Comparison of ENCODE assay signal across 28 cellular contexts in the genomic region with DNA sequence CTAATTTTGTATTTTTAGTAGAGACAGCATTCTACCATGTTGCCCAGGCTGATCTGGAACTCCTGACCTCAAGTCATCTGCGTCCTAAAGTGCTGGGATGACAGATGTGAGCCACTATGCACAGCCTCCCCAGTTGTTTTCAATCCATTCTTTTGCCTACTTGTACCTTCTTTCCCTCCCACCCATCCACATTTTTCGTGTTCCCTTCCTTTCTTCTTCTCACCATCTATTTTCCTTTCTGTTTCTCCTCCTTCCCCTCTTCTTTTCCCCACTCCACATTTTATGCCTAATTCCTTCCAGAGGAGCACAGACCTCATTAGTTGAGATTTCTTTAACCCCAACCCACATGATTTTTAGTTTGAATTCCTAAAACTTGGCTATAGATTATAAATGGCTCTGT.
"Had no signal": no experiment of that assay in that cellular context is flagged by ENCODE, and none has a peak within 500 bp of the region (broad histone marks: within the 10 kb centered on the region; RNA-seq: fewer than 3 reads in every experiment).

No MANE protein-coding gene starts in this region.

- H3K4me1 ChIP-seq: left lung, lower lobe of right lung, neural progenitor cell, right atrium auricular region, spleen, tibial nerve, uterus had no signal

- DNase-seq: hypothalamus; immature natural killer cell; kidney; left colon; left lung; lower lobe of right lung; mesendoderm; mucosa of descending colon; naive thymus-derived CD8-positive, alpha-beta T cell; occipital lobe; ovary; small intestine; spleen; stimulated activated CD4-positive, alpha-beta T cell treated with anti-CD3 and anti-CD28 coated beads, Interleukin-4, amount 100 ng/mL, for 24 hours; stimulated activated naive CD4-positive, alpha-beta T cell; uterus had no signal

- H3K9me3 ChIP-seq: lower lobe of right lung, mucosa of descending colon, neutrophil, ovary, right atrium auricular region, uterus had no signal

- H2AFZ ChIP-seq: neural progenitor cell had no signal

- H3K9ac ChIP-seq: neural progenitor cell had no signal

- H3K4me2 ChIP-seq: neural progenitor cell had no signal

- ATAC-seq: left colon; left lung; mucosa of descending colon; naive thymus-derived CD8-positive, alpha-beta T cell; sciatic nerve; stimulated activated effector memory CD8-positive, alpha-beta T cell treated with anti-CD3 and anti-CD28 coated beads, Interleukin-12 subunit alpha, Interleukin-12 subunit beta, amount 100 ng/mL, for 72 hours had no signal

- H3K27ac Mint-ChIP-seq: immature natural killer cell; mesothelial cell of epicardium; nephron; neural progenitor cell; progenitor cell of endocrine pancreas; stimulated activated effector memory CD8-positive, alpha-beta T cell treated with anti-CD3 and anti-CD28 coated beads, Interleukin-12 subunit alpha, Interleukin-12 subunit beta, amount 100 ng/mL, for 72 hours; stimulated activated naive CD8-positive, alpha-beta T cell treated with anti-CD3 and anti-CD28 coated beads, Interleukin-15, Interleukin-2, amounts not matched to agents 100 ng/mL and 50 ng/mL, for 24 hours; type B pancreatic cell had no signal

- H3K4me3 Mint-ChIP-seq: immature natural killer cell; mesothelial cell of epicardium; naive thymus-derived CD8-positive, alpha-beta T cell; nephron; neural progenitor cell; stimulated activated effector memory CD8-positive, alpha-beta T cell treated with anti-CD3 and anti-CD28 coated beads, Interleukin-12 subunit alpha, Interleukin-12 subunit beta, amount 100 ng/mL, for 72 hours; stimulated activated naive CD8-positive, alpha-beta T cell treated with anti-CD3 and anti-CD28 coated beads, Interleukin-15, Interleukin-2, amounts not matched to agents 100 ng/mL and 50 ng/mL, for 24 hours; type B pancreatic cell had no signal

- FAIRE-seq: islet of Langerhans, kidney, small intestine had no signal

- H3K36me3 ChIP-seq: neutrophil, ovary, uterus had no signal

- H3K27ac ChIP-seq: left lung, lower lobe of right lung, neural progenitor cell, neutrophil, ovary, right atrium auricular region, spleen, tibial nerve, uterus had no signal

- H3K9me3 Mint-ChIP-seq: type B pancreatic cell had no signal

- H3K27me3 Mint-ChIP-seq: naive thymus-derived CD8-positive, alpha-beta T cell; progenitor cell of endocrine pancreas; stimulated activated naive CD8-positive, alpha-beta T cell treated with anti-CD3 and anti-CD28 coated beads, Interleukin-15, Interleukin-2, amounts not matched to agents 100 ng/mL and 50 ng/mL, for 24 hours; type B pancreatic cell had no signal

- H3K4me1 Mint-ChIP-seq: immature natural killer cell; mesothelial cell of epicardium; naive thymus-derived CD8-positive, alpha-beta T cell; nephron; neural progenitor cell; stimulated activated effector memory CD8-positive, alpha-beta T cell treated with anti-CD3 and anti-CD28 coated beads, Interleukin-12 subunit alpha, Interleukin-12 subunit beta, amount 100 ng/mL, for 72 hours had no signal

- H3K4me3 ChIP-seq: left lung, lower lobe of right lung, mucosa of descending colon, neural progenitor cell, ovary, right atrium auricular region, spleen, tibial nerve, uterus had no signal

- H3K27me3 ChIP-seq: left lung, neural progenitor cell, neutrophil, ovary, right atrium auricular region, spleen, tibial nerve, uterus had no signal
